14 cellular contexts compared by ENCODE assay signal in genomic region chr7:17055596-17055995, GRCh38.
A peak's percentile ranks its signal among the peaks of the same experiment; 100 is the strongest.
DNase-seq lines count a peak whose midpoint lies in the region; ATAC-seq and TF ChIP-seq lines count a peak whose summit lies in the region.
"Had no signal": no experiment of that assay in that cellular context is flagged by ENCODE, and none has a peak within 500 bp of the region (broad histone marks: within the 10 kb centered on the region; RNA-seq: fewer than 3 reads in every experiment).

No MANE protein-coding gene starts in this region.

- POLR2A ChIA-PET in activated CD8-positive, alpha-beta T cell treated with anti-CD3 and anti-CD28 coated beads for 36 hours (lab: Charles Lee) = interaction anchor here (0.5 to 0.6 kb wide), 2 partner anchors 38 to 42 kb away, joined by 3 read pairs; no protein-coding TSS in a partner anchor

- no peaks in the 10 kb centered on the region for H3F3A ChIP-seq in Loucy (ENCODE audit: low read depth)

- no peaks in the 10 kb centered on the region for H3K27me3 ChIP-seq in Loucy (ENCODE audit: insufficient read depth, low read length, poor library complexity, severe bottlenecking)
- no peaks in the 10 kb centered on the region for H3K27me3 ChIP-seq in trophoblast cell (ENCODE audit: insufficient read depth, low read length)

- H4K91ac ChIP-seq in trophoblast cell (ENCODE audit: low read depth, low read length) = no peak overlapping the region

- no peaks in the 10 kb centered on the region for H3K36me3 ChIP-seq in Loucy (ENCODE audit: insufficient read depth, low read length)
- no peaks in the 10 kb centered on the region for H3K36me3 ChIP-seq in trophoblast cell (ENCODE audit: control insufficient read depth in 1 of 2, insufficient read depth in 2 of 2, low read length in 2 of 2)

- H3K23ac ChIP-seq in trophoblast cell (ENCODE audit: low read length) = no peak overlapping the region

- no peak overlapping the region for H3K27ac Mint-ChIP-seq in activated CD8-positive, alpha-beta T cell treated with anti-CD3 and anti-CD28 coated beads for 36 hours
- H3K27ac Mint-ChIP-seq: CD4-positive, alpha-beta T cell had no signal

- CTCF ChIA-PET in activated CD8-positive, alpha-beta T cell treated with anti-CD3 and anti-CD28 coated beads for 36 hours (lab: Charles Lee) = interaction anchor here (0.9 kb wide), 1 partner anchor 9 kb away, joined by 4 read pairs; no protein-coding TSS in a partner anchor

- no CpG with 5 or more reads among the region's 2 CpGs for WGBS in trophoblast cell (ENCODE audit: extremely low coverage, insufficient coverage, insufficient read length)

- no peak overlapping the region for H4K12ac ChIP-seq in trophoblast cell (ENCODE audit: low read depth, low read length)

- H3K4me3 Mint-ChIP-seq in activated CD8-positive, alpha-beta T cell treated with anti-CD3 and anti-CD28 coated beads for 36 hours = no peak overlapping the region
- H3K4me3 Mint-ChIP-seq: CD4-positive, alpha-beta T cell had no signal

- no peak overlapping the region for H2BK120ac ChIP-seq in trophoblast cell (ENCODE audit: insufficient read depth, low read length, poor library complexity)

- no peaks in the 10 kb centered on the region for H3K9me3 Mint-ChIP-seq in activated CD8-positive, alpha-beta T cell treated with anti-CD3 and anti-CD28 coated beads for 36 hours
- H3K9me3 Mint-ChIP-seq: CD4-positive, alpha-beta T cell had no signal

- peaks cover 2% of the 10 kb centered on the region for H3K79me1 ChIP-seq in trophoblast cell (ENCODE audit: low read length)

- H3K9me2 ChIP-seq in Loucy (replicated peaks; ENCODE audit: low read depth, low read length) = no peaks in the 10 kb centered on the region

- intact Hi-C loops in activated CD8-positive, alpha-beta T cell treated with anti-CD3 and anti-CD28 coated beads for 36 hours (cut with micrococcal nuclease) = no loop called here

- H3K9me3 ChIP-seq in Loucy (ENCODE audit: insufficient read depth, low read depth, low read length) (no peaks in the 10 kb centered on the region), trophoblast cell (ENCODE audit: insufficient read depth, low read depth, low read length) (peaks cover 2% of the 10 kb centered on the region)

- H2AK5ac ChIP-seq in trophoblast cell (ENCODE audit: low read length) = no peak overlapping the region

- H2BK5ac ChIP-seq in trophoblast cell (ENCODE audit: low read depth, low read length, poor library complexity) = no peak overlapping the region

- H3K18ac ChIP-seq in trophoblast cell (ENCODE audit: low read length) = no peak overlapping the region

- peaks cover 47% of the 10 kb centered on the region for H3K4me1 ChIP-seq in Loucy (ENCODE audit: insufficient read depth, low read length, poor library complexity, severe bottlenecking)
- H3K4me1 ChIP-seq in trophoblast cell (ENCODE audit: control insufficient read depth in 1 of 2, insufficient read depth in 2 of 2, low read length in 2 of 2) = no peaks in the 10 kb centered on the region

- H4K8ac ChIP-seq in trophoblast cell (ENCODE audit: low read depth, low read length) = no peak overlapping the region

- no peak overlapping the region for H3K4me2 ChIP-seq in Loucy (ENCODE audit: low read depth, low read length, poor library complexity, severe bottlenecking)
- no peak overlapping the region for H3K4me2 ChIP-seq in trophoblast cell (ENCODE audit: low read length)

- H3K36me3 Mint-ChIP-seq in activated CD8-positive, alpha-beta T cell treated with anti-CD3 and anti-CD28 coated beads for 36 hours (ENCODE audit: low read depth) = no peaks in the 10 kb centered on the region

- H3K14ac ChIP-seq in trophoblast cell (ENCODE audit: low read length) = no peak overlapping the region

- no peak overlapping the region for H2BK12ac ChIP-seq in trophoblast cell (ENCODE audit: low read length)

- TF ChIP-seq CTCF in Loucy (conservative IDR thresholded peaks at IDR 0.05; ENCODE audit: low read length) = no peak
- TF ChIP-seq CTCF in activated CD8-positive, alpha-beta T cell treated with anti-CD3 and anti-CD28 coated beads for 36 hours (IDR thresholded peaks at IDR 0.05) = no peak

- H3K9ac ChIP-seq in Loucy (ENCODE audit: low read depth, low read length, poor library complexity, severe bottlenecking) = no peak overlapping the region
- no peak overlapping the region for H3K9ac ChIP-seq in trophoblast cell (ENCODE audit: low read length)
- H3K9ac ChIP-seq: GM23248 had no signal

- no peaks in the 10 kb centered on the region for H3K27me3 Mint-ChIP-seq in activated CD8-positive, alpha-beta T cell treated with anti-CD3 and anti-CD28 coated beads for 36 hours
- H3K27me3 Mint-ChIP-seq: CD4-positive, alpha-beta T cell had no signal

- H3K4me1 Mint-ChIP-seq in activated CD8-positive, alpha-beta T cell treated with anti-CD3 and anti-CD28 coated beads for 36 hours (ENCODE audit: low read depth) = peaks cover 8% of the 10 kb centered on the region

- no peaks in the 10 kb centered on the region for H4K20me1 ChIP-seq in Loucy (ENCODE audit: insufficient read depth, low read length, poor library complexity, severe bottlenecking)

- peak overlapping the region; percentile 70 for H3K27ac ChIP-seq in epithelial cell of prostate
- H3K27ac ChIP-seq in trophoblast cell (ENCODE audit: low read depth, low read length) = no peak overlapping the region
- H3K27ac ChIP-seq: C4-2B, GM23248 had no signal

- no peak for ATAC-seq in HG02763 (IDR thresholded peaks at IDR 0.05; ENCODE audit: unreplicated experiment)
- no peak for ATAC-seq in activated CD8-positive, alpha-beta T cell treated with anti-CD3 and anti-CD28 coated beads for 36 hours
- ATAC-seq: HepG2 had no signal

- H3K79me2 ChIP-seq in Loucy (ENCODE audit: insufficient read depth, low read length) (no peaks in the 10 kb centered on the region), trophoblast cell (ENCODE audit: control insufficient read depth, insufficient read depth, low read length, poor library complexity) (peaks cover 2% of the 10 kb centered on the region)

- H3K4ac ChIP-seq in trophoblast cell (ENCODE audit: low read depth, low read length) = no peak overlapping the region

- DNase-seq in epithelial cell of prostate (ENCODE audit: low read depth, low spot score) (no peak), trophoblast cell (peak; percentile 37 to 93), HPDE6-E6E7 (ENCODE audit: extremely low spot score) (no peak)
- DNase-seq in activated CD8-positive, alpha-beta T cell treated with anti-CD3 and anti-CD28 coated beads for 36 hours = no peak
- DNase-seq: ACHN; AML-193; Caco-2; CD4-positive, alpha-beta T cell; GM23248; HCEC 1CT had no signal

- H2AFZ ChIP-seq in Loucy (ENCODE audit: low read length) (peak overlapping the region; percentile 20; the same call in 1 of the 2 replicates), trophoblast cell (ENCODE audit: insufficient read depth, low read length, poor library complexity) (no peak overlapping the region)
- H2AFZ ChIP-seq: GM23248 had no signal

- no peak overlapping the region for H3K4me3 ChIP-seq in Loucy (ENCODE audit: low read length, poor library complexity, severe bottlenecking)
- no peak overlapping the region for H3K4me3 ChIP-seq in trophoblast cell (ENCODE audit: low read depth, low read length)
- H3K4me3 ChIP-seq: GM23248 had no signal

Comparison
In these comparisons a context has a peak if more than half of its experiments do, and no peak if none do; other contexts are left out.
1. DNase-seq: peak in trophoblast cell (2 of 2); none in epithelial cell of prostate (single experiment), HPDE6-E6E7 (single experiment) and activated CD8-positive, alpha-beta T cell treated with anti-CD3 and anti-CD28 coated beads for 36 hours (single experiment).